ENCODE assay signal across 13 cellular contexts in genomic region chr5:10521466-10522223, GRCh38. TPM values are rescaled to one million over a fixed set of nuclear protein-coding genes. Genes with fewer than 3 reads are reported as not detected.
DNase-seq lines count a peak whose midpoint lies in the region; ATAC-seq, FAIRE-seq and TF ChIP-seq lines count a peak whose summit lies in the region.
"Had no signal": no experiment of that assay in that cellular context is flagged by ENCODE, and none has a peak within 500 bp of the region (broad histone marks: within the 10 kb centered on the region; RNA-seq: fewer than 3 reads in every experiment).

No MANE protein-coding gene starts in this region.

- no peak for FAIRE-seq in GM19239 (lab: Jason Lieb, UNC)
- FAIRE-seq: frontal cortex had no signal

- ATAC-seq in HG03342 (IDR thresholded peaks at IDR 0.05; ENCODE audit: unreplicated experiment) = no peak

- H3K36me3 ChIP-seq in PC-9 (ENCODE audit: low read depth) = no peaks in the 10 kb centered on the region
- H3K36me3 ChIP-seq: HAP-1 had no signal

- peaks cover 50% of the 10 kb centered on the region for H3K4me1 ChIP-seq in PC-9 (replicated peaks; ENCODE audit: insufficient read depth)
- H3K4me1 ChIP-seq: HAP-1 had no signal

- CTCF ChIA-PET in AG04450 (lab: Charles Lee) = no interaction called here
- CTCF ChIA-PET in PC-9 (lab: Charles Lee) = no interaction called here

- H3K79me2 ChIP-seq in PC-9 (ENCODE audit: low read depth) = no peaks in the 10 kb centered on the region

- H3F3A ChIP-seq in PC-9 (ENCODE audit: insufficient read depth, low read depth) = peaks cover 30% of the 10 kb centered on the region; the same call in 1 of the 2 replicates

- H3K9me2 ChIP-seq in PC-9 (ENCODE audit: insufficient read depth) = no peaks in the 10 kb centered on the region

- H3K9me3 ChIP-seq in AG04450 (ENCODE audit: control insufficient read depth, insufficient read depth, low read length) (peaks cover 9% of the 10 kb centered on the region; the same call in 1 of the 2 replicates), PC-9 (ENCODE audit: insufficient read depth, low read depth) (no peaks in the 10 kb centered on the region)
- H3K9me3 ChIP-seq: HAP-1 had no signal

- TF ChIP-seq CTCF in AG04450 (IDR thresholded peaks at IDR 0.05; ENCODE audit: low read depth, low read length) (peak; percentile 49), GM10266 (IDR thresholded peaks at IDR 0.05; ENCODE audit: control insufficient read depth, insufficient read depth, low read depth, missing control alignments) (peak; percentile 12), PC-9 (conservative IDR thresholded peaks at IDR 0.05) (peak; percentile 62), foreskin fibroblast (IDR thresholded peaks at IDR 0.05; ENCODE audit: low read depth, low read length) (peak; percentile 36)

- POLR2A ChIA-PET in AG04450 (lab: Yijun Ruan, JAX) (no interaction called here), PC-9 (lab: Charles Lee; ENCODE audit: unreplicated experiment) (no interaction called here)

- intact Hi-C loops in PC-9 (cut with micrococcal nuclease; ENCODE audit: unreplicated experiment) = no loop called here

- no peak overlapping the region for H3K27ac ChIP-seq in AG04450 (ENCODE audit: low read depth, low read length)
- no peak overlapping the region for H3K27ac ChIP-seq in PC-9

- BruUV-seq in PC-9 (replicated peaks; lab: Mats Ljungman, UMichigan) = no TSS peak

- H3K4me3 ChIP-seq in AG04450 (ENCODE audit: low read depth, low read length) (no peak overlapping the region), PC-9 (no peak overlapping the region), foreskin fibroblast (ENCODE audit: low read depth in 1 of 2, low read length in 2 of 2) (no peak overlapping the region)
- H3K4me3 ChIP-seq: HAP-1 had no signal

- no peak overlapping the region for H3K4me2 ChIP-seq in PC-9

- H2AFZ ChIP-seq in PC-9 = no peak overlapping the region

- no peaks in the 10 kb centered on the region for H4K20me1 ChIP-seq in PC-9 (ENCODE audit: insufficient read depth)

- DNase-seq in AG04450 (ENCODE audit: low read depth, low spot score) = no peak
- DNase-seq in GM10266 (ENCODE audit: extremely low spot score) = no peak
- DNase-seq in PC-9 = no peak
- no peak for DNase-seq in foreskin fibroblast
- no peak for DNase-seq in NCI-H2171 treated with DMSO at 0.1 percent for 48 hours (lab: John Stamatoyannopoulos, UW)
- DNase-seq in GM19239 (ENCODE audit: insufficient read length, low spot score) = no peak
- no peak for DNase-seq in SKM-1 (lab: John Stamatoyannopoulos, UW; ENCODE audit: unreplicated experiment)
- DNase-seq: DMS79, midbrain, NCI-H1092 had no signal

- H3K27me3 ChIP-seq in AG04450 (ENCODE audit: control insufficient read depth, insufficient read depth, low read length) = no peaks in the 10 kb centered on the region
- H3K27me3 ChIP-seq in PC-9 (ENCODE audit: insufficient read depth, low read depth) = no peaks in the 10 kb centered on the region

RNA-seq across cellular contexts. Expression of gene ANKRD33B, which starts 42.2 kb away (rescaled TPM):
- polyA plus RNA-seq in AG04450 (2011; rRNA removed) = 4.6 and 4.8 TPM in 2 replicates
- 18.4 and 18.5 TPM in 2 replicates for polyA minus RNA-seq in AG04450 (2011; rRNA and poly(A)+ RNA removed)
- 32.1 and 37.4 TPM in 2 replicates for total RNA-seq in PC-9 (2021)

Comparison
In these comparisons a context has a peak if more than half of its experiments do, and no peak if none do; other contexts are left out.
1. CTCF ChIP-seq: peak in every context shown above with its lines; median percentile 62 in PC-9; 49 in AG04450; 36 in foreskin fibroblast; 12 in GM10266.